6 cellular contexts compared by ENCODE assay signal in the genomic region with DNA sequence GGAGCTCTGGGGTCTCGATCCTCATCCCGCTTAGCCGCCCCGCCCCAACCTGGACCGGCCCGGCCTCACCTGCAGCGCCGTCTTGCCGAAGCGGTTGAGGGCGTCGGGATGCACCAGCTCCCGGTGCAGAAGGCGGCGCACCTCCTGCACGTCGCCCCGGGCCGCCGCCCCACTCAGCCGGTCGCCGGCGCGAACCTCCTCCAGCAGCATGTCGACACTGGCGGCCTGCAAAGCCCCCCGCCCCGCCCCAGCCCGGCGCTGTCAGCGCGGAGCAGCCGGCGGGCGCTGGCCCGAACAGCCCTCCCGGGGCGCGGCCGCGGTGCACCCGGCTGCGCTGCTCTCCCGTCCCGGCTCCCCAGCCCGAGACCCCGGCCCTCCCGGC. TPM values are rescaled to one million over a fixed set of nuclear protein-coding genes. Genes with fewer than 3 reads are reported as not detected.
DNase-seq lines count a peak whose midpoint lies in the region; ATAC-seq lines count a peak whose summit lies in the region.

No MANE protein-coding gene starts in this region.

- no peaks in the 10 kb centered on the region for H3K9me3 Mint-ChIP-seq in CD8-positive, alpha-beta memory T cell

- peak in 1 of 5 donors; percentile 81 for DNase-seq in CD8-positive, alpha-beta memory T cell
- DNase-seq in activated T-cell treated with anti-CD3 and anti-CD28 coated beads for 48 hours (ENCODE audit: low read depth) (peak; percentile 64), epidermal melanocyte (ENCODE audit: insufficient read length, low spot score) (no peak)

- H3K36me3 Mint-ChIP-seq in CD8-positive, alpha-beta memory T cell = peaks cover 0 to 26% (median 5%) of the 10 kb centered on the region in 3 donors

- H3K4me1 ChIP-seq in CD8-positive, alpha-beta memory T cell (ENCODE audit: insufficient read depth, low read length) = peaks cover 43% of the 10 kb centered on the region
- no peaks in the 10 kb centered on the region for H3K4me1 ChIP-seq in urinary bladder (ENCODE audit: insufficient read depth)

- H3K36me3 ChIP-seq in CD8-positive, alpha-beta memory T cell (ENCODE audit: insufficient read depth, low read length) = peaks cover 5% of the 10 kb centered on the region
- H3K36me3 ChIP-seq in urinary bladder (ENCODE audit: insufficient read depth) = no peaks in the 10 kb centered on the region

- 1% methylated on average over 49 of the region's 49 CpGs for WGBS in urinary bladder

- POLR2A ChIA-PET in CD8-positive, alpha-beta memory T cell (lab: Charles Lee) = interaction anchor here (0.5 to 2.9 kb wide), 6 partner anchors 12 to 235 kb away, joined by 3 to 23 read pairs (median 4); no protein-coding TSS in a partner anchor

- no peaks in the 10 kb centered on the region for H3K27me3 ChIP-seq in CD8-positive, alpha-beta memory T cell (ENCODE audit: insufficient read depth, low read length, poor library complexity, severe bottlenecking)
- H3K27me3 ChIP-seq in layer of hippocampus (ENCODE audit: control insufficient read depth, insufficient read depth, low read length) = no peaks in the 10 kb centered on the region

- peak overlapping the region; percentile 65 for H3K27ac ChIP-seq in CD8-positive, alpha-beta memory T cell (ENCODE audit: low read depth, low read length)
- peak overlapping the region; percentile 78 for H3K27ac ChIP-seq in layer of hippocampus (ENCODE audit: low read depth, low read length)
- peak overlapping the region; percentile 65 for H3K27ac ChIP-seq in urinary bladder (ENCODE audit: low read depth)

- H3K4me1 Mint-ChIP-seq in CD8-positive, alpha-beta memory T cell = peaks cover 41 to 55% (median 48%) of the 10 kb centered on the region in 3 donors

- peak overlapping the region; percentile 33 to 98 (median 98) for H3K27ac Mint-ChIP-seq in CD8-positive, alpha-beta memory T cell

- peak overlapping the region; percentile 96 for H3K4me3 ChIP-seq in CD8-positive, alpha-beta memory T cell (ENCODE audit: low read length)
- H3K4me3 ChIP-seq in urinary bladder (ENCODE audit: low read depth, low read length) = peak overlapping the region; percentile 72

- CTCF ChIA-PET in CD8-positive, alpha-beta memory T cell (lab: Charles Lee) = interaction anchor here (1.0 to 8.4 kb wide), 9 partner anchors 15 to 266 kb away, joined by 3 to 63 read pairs (median 4); no protein-coding TSS in a partner anchor

- peaks cover 0 to 7% of the 10 kb centered on the region in 2 donors for H3K27me3 Mint-ChIP-seq in CD8-positive, alpha-beta memory T cell

- peak; percentile 1 for ATAC-seq in HG02885 (IDR thresholded peaks at IDR 0.05; ENCODE audit: poor library complexity, unreplicated experiment)

- peak overlapping the region; percentile 86 to 99 (median 97) for H3K4me3 Mint-ChIP-seq in CD8-positive, alpha-beta memory T cell

- H3K9me3 ChIP-seq in CD8-positive, alpha-beta memory T cell (ENCODE audit: low read length) = no peaks in the 10 kb centered on the region

RNA-seq across cellular contexts. Expression of a gene that starts 0.3 kb away (rescaled TPM):
- total RNA-seq in CD8-positive, alpha-beta memory T cell = 10 to 100 TPM; 22.2 to 23.1 TPM
- 176 TPM for polyA plus RNA-seq in CD8-positive, alpha-beta memory T cell
- 6.2 TPM for total RNA-seq in urinary bladder
- 24.7 TPM for polyA plus RNA-seq in urinary bladder

RNA-seq across cellular contexts. Expression of a gene that starts 2.6 kb away (rescaled TPM):
- 10 to 100 TPM; 61.6 to 64.5 TPM for total RNA-seq in CD8-positive, alpha-beta memory T cell
- 45.7 TPM for polyA plus RNA-seq in CD8-positive, alpha-beta memory T cell
- 7.7 TPM for total RNA-seq in urinary bladder
- polyA plus RNA-seq in urinary bladder = 29.9 TPM

RNA-seq across cellular contexts. Expression of a gene that starts 18.7 kb away (rescaled TPM):
- not detected for total RNA-seq in CD8-positive, alpha-beta memory T cell
- not detected for polyA plus RNA-seq in CD8-positive, alpha-beta memory T cell
- 9.4 TPM for total RNA-seq in urinary bladder
- 9.3 TPM for polyA plus RNA-seq in urinary bladder

RNA-seq across cellular contexts. Expression of a gene that starts 24.7 kb away (rescaled TPM):
- total RNA-seq in CD8-positive, alpha-beta memory T cell = 10 to 100 TPM; 44.4 to 45.1 TPM
- polyA plus RNA-seq in CD8-positive, alpha-beta memory T cell = 28.9 TPM
- 6.0 TPM for total RNA-seq in urinary bladder
- 25.9 TPM for polyA plus RNA-seq in urinary bladder

RNA-seq across cellular contexts. Expression of a gene that starts 51.2 kb away (rescaled TPM):
- 1 to 10 TPM; 1.5 to 1.8 TPM for total RNA-seq in CD8-positive, alpha-beta memory T cell
- 90.3 TPM for polyA plus RNA-seq in CD8-positive, alpha-beta memory T cell
- total RNA-seq in urinary bladder = 3.2 TPM
- 1.8 TPM for polyA plus RNA-seq in urinary bladder

Comparison
In these comparisons a context has a peak if more than half of its experiments do, and no peak if none do; other contexts are left out.
1. RNA of a gene that starts 18.7 kb away (total RNA-seq): 9.4 TPM in urinary bladder (single experiment); not detected in CD8-positive, alpha-beta memory T cell; every median in the first group is over 10 times any median in the second.
2. Peak in every context shown above with its lines, with median percentiles within 50 percentile points of each other: H3K27ac ChIP-seq.